In the genomic region with DNA sequence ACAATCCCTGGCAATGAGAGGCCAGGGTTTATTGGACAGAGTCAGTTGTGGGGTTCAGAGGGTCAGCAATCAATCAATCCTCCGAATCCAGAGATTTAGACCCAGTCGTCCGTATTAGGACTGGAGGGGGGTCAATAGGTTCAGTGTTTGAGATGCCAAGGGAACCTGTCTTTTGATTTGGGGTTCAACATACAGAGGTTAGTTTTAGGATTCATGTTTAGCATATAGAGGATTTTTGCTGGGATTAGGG, we compare ENCODE assay signal across 8 cellular contexts. TPM values are rescaled to one million over a fixed set of nuclear protein-coding genes. Genes with fewer than 3 reads are reported as not detected.
DNase-seq lines count a peak whose midpoint lies in the region; ATAC-seq and TF ChIP-seq lines count a peak whose summit lies in the region.

No MANE protein-coding gene starts in this region.

- no peak for TF ChIP-seq POLR2A in esophagus squamous epithelium (IDR thresholded peaks at IDR 0.05)

- H3K4me1 ChIP-seq in esophagus squamous epithelium (peaks cover 8 to 54% (median 25%) of the 10 kb centered on the region in 3 donors), psoas muscle (peaks cover 43% of the 10 kb centered on the region)

- H3K27me3 ChIP-seq in esophagus squamous epithelium (peaks cover 0 to 40% (median 0%) of the 10 kb centered on the region in 4 donors), psoas muscle (ENCODE audit: insufficient read depth in 3 of 3, low read length in 2 of 3) (no peaks in the 10 kb centered on the region)

- H3K4me3 ChIP-seq in GM12865 (ENCODE audit: low read depth, low read length) = peak overlapping the region; percentile 69
- peak overlapping the region; percentile 50 to 85 (median 65) for H3K4me3 ChIP-seq in esophagus squamous epithelium
- H3K4me3 ChIP-seq in psoas muscle = peak overlapping the region; percentile 86

- no peak for TF ChIP-seq CTCF in GM12865 (IDR thresholded peaks at IDR 0.05; ENCODE audit: insufficient read depth, low read depth, low read length, missing control alignments)
- no peak for TF ChIP-seq CTCF in esophagus squamous epithelium (IDR thresholded peaks at IDR 0.05)
- no peak for TF ChIP-seq CTCF in psoas muscle (IDR thresholded peaks at IDR 0.05)

- peaks cover 0 to 29% (median 0%) of the 10 kb centered on the region in 3 donors for H3K36me3 ChIP-seq in esophagus squamous epithelium
- H3K36me3 ChIP-seq in psoas muscle (ENCODE audit: insufficient read depth in 1 of 2, low read depth in 1 of 2) = peaks cover 0 to 26% of the 10 kb centered on the region in 2 donors

- intact Hi-C loops in esophagus squamous epithelium (cut with DNase I) (no loop called here), psoas muscle (cut with DNase I) (loop anchor here in 1 of 2 donors (2.0 kb wide), 1 partner anchor 40 kb away; no protein-coding TSS in a partner anchor)

- DNase-seq in GM12865 (ENCODE audit: low read depth) (no peak), RKO (ENCODE audit: low spot score) (peak; percentile 5), esophagus squamous epithelium (lab: John Stamatoyannopoulos, UW) (no peak), psoas muscle (no peak), NK-92 (lab: John Stamatoyannopoulos, UW; ENCODE audit: unreplicated experiment) (no peak), NCI-H2196 (lab: John Stamatoyannopoulos, UW; ENCODE audit: unreplicated experiment) (no peak), SHP77 treated with DMSO at 0.1 percent for 48 hours (lab: John Stamatoyannopoulos, UW) (no peak)

- peak overlapping the region; percentile 81 to 97 (median 92) for H3K27ac ChIP-seq in esophagus squamous epithelium
- H3K27ac ChIP-seq in psoas muscle = peak overlapping the region; percentile 91

- H3K9me3 ChIP-seq in esophagus squamous epithelium (no peaks in the 10 kb centered on the region), psoas muscle (no peaks in the 10 kb centered on the region)

- ATAC-seq in psoas muscle (no peak), GM19324 (IDR thresholded peaks at IDR 0.05; ENCODE audit: low FRiP score, unreplicated experiment) (no peak)

- WGBS in esophagus squamous epithelium, 2 donors = 0% methylated on average over 3 of the region's 3 CpGs
- WGBS in psoas muscle, 3 donors = 0% methylated on average over 3 of the region's 3 CpGs

RNA-seq across cellular contexts. Expression of gene GMPPA, which starts 0.3 kb away (rescaled TPM):
- 10 to 100 TPM; 18.1 to 31.1 (median 26.4) TPM for total RNA-seq in esophagus squamous epithelium
- 10 to 100 TPM; 14.4 to 23.4 (median 18.2) TPM for total RNA-seq in psoas muscle
- 10 to 100 TPM; 20.0 to 33.8 (median 26.9) TPM for polyA plus RNA-seq in psoas muscle

RNA-seq across cellular contexts. Expression of gene ASIC4, which starts 15.3 kb away (rescaled TPM):
- total RNA-seq in esophagus squamous epithelium (not detected), psoas muscle (under 1 TPM in 2 of 4 donors, not detected in 2; 0.30 to 0.34 TPM)
- polyA plus RNA-seq in psoas muscle = under 1 TPM in 2 of 3 donors, not detected in 1; 0.03 to 0.23 TPM

RNA-seq across cellular contexts. Expression of gene CHPF, which starts 44.6 kb away (rescaled TPM):
- total RNA-seq in esophagus squamous epithelium (10 to 100 TPM; 40.4 to 56.6 (median 52.6) TPM), psoas muscle (10 to 100 TPM; 11.9 to 14.2 (median 13.1) TPM)
- 10 to 100 TPM in 1 of 3 donors, 1 to 10 TPM in 2; 8.4 to 13.0 (median 9.0) TPM for polyA plus RNA-seq in psoas muscle

RNA-seq across cellular contexts. Expression of gene TMEM198, which starts 44.8 kb away (rescaled TPM):
- total RNA-seq in esophagus squamous epithelium (under 1 TPM; 0.62 to 0.87 (median 0.78) TPM), psoas muscle (1 to 10 TPM in 3 of 4 donors, under 1 TPM in 1; 0.88 to 3.1 (median 2.0) TPM)
- polyA plus RNA-seq in psoas muscle = 1 to 10 TPM in 2 of 3 donors, under 1 TPM in 1; 0.61 to 3.7 (median 2.3) TPM
